Comparison of ENCODE assay signal across 1 cellular context in genomic region chr20:63643499-63643898, GRCh38.
TF ChIP-seq lines count a peak whose summit lies in the region.

No MANE protein-coding gene starts in this region.

TF ChIP-seq in WTC11, 78 proteins besides CTCF, POLR2A, EP300 and RAD21 (continued from another document):
- TF ChIP-seq ATF6 (CRISPR knock-in tag; IDR thresholded peaks at IDR 0.05) (no peak), ZMAT4 (CRISPR knock-in tag; IDR thresholded peaks at IDR 0.05) (no peak), USF1 (CRISPR knock-in tag; IDR thresholded peaks at IDR 0.05) (no peak), FOXP4 (CRISPR knock-in tag; IDR thresholded peaks at IDR 0.05) (no peak), RORB (CRISPR knock-in tag; IDR thresholded peaks at IDR 0.05) (no peak), MXD4 (CRISPR knock-in tag; IDR thresholded peaks at IDR 0.05; ENCODE audit: borderline replicate concordance) (no peak), SMAD4 (CRISPR knock-in tag; IDR thresholded peaks at IDR 0.05) (no peak), HMGA2 (CRISPR knock-in tag; IDR thresholded peaks at IDR 0.05) (no peak), IRF1 (CRISPR knock-in tag; IDR thresholded peaks at IDR 0.05) (no peak)
